Comparison of ENCODE assay signal across 23 cellular contexts in genomic region chr6:42163941-42164340, GRCh38. TPM values are rescaled to one million over a fixed set of nuclear protein-coding genes. Genes with fewer than 3 reads are reported as not detected.
DNase-seq lines count a peak whose midpoint lies in the region; ATAC-seq, FAIRE-seq and TF ChIP-seq lines count a peak whose summit lies in the region.
"Had no signal": no experiment of that assay in that cellular context is flagged by ENCODE, and none has a peak within 500 bp of the region (broad histone marks: within the 10 kb centered on the region; RNA-seq: fewer than 3 reads in every experiment).

No MANE protein-coding gene starts in this region.

- no peaks in the 10 kb centered on the region for H3K9me3 Mint-ChIP-seq in GM23338
- H3K9me3 Mint-ChIP-seq: activated CD4-positive, alpha-beta T cell treated with anti-CD3 and anti-CD28 coated beads, Interleukin-2, amount 10 ng/mL, durations not matched to agents 7 days and 5 days; activated T-helper 2 cell treated with anti-CD3 and anti-CD28 coated beads, Interferon-gamma antibody, Interleukin-2, Interleukin-4, amounts not matched to agents 10 μg/mL and 5 μg/mL and 100 μg/mL, durations not matched to agents 14 hours and 24 hours and 36 hours; HFFc6; naive thymus-derived CD8-positive, alpha-beta T cell had no signal

- H3K36me3 Mint-ChIP-seq in GM23338 (ENCODE audit: low read depth): no peaks in the 10 kb centered on the region; the same call in 2 of the 3 replicates
- H3K36me3 Mint-ChIP-seq: naive thymus-derived CD8-positive, alpha-beta T cell had no signal

- WGBS in K562 (ENCODE audit: insufficient coverage, low coverage, missing lambda C conversion rate): 0% methylated on average over 1 of the region's 1 CpG

- TF ChIP-seq CTCF in AG10803 (conservative IDR thresholded peaks at IDR 0.05; ENCODE audit: low read length) (no peak), GM23338 (conservative IDR thresholded peaks at IDR 0.05; ENCODE audit: low read depth in 2 of 2) (no peak), K562 (IDR thresholded peaks at IDR 0.05 in 2 of 3, conservative IDR thresholded peaks at IDR 0.05 in 1 of 3; ENCODE audit: insufficient read depth in 2 of 3, low read depth in 1 of 3, low read length in 3 of 3) (no peak), D721Med (IDR thresholded peaks at IDR 0.05; ENCODE audit: insufficient read depth, missing control alignments) (no peak), uterus (IDR thresholded peaks at IDR 0.05) (no peak)

- no TSS peak for BruUV-seq in K562 (replicated peaks; lab: Mats Ljungman, UMichigan)

- H3K9me2 ChIP-seq in GM23338 (ENCODE audit: insufficient read depth): no peaks in the 10 kb centered on the region

- no peaks in the 10 kb centered on the region; the same call in 1 of the 2 replicates for H3F3A ChIP-seq in GM23338 (replicated peaks; ENCODE audit: low read depth)

- H3K36me3 ChIP-seq in GM23338 (ENCODE audit: insufficient read depth) (no peaks in the 10 kb centered on the region), K562 (ENCODE audit: control insufficient read depth, insufficient read depth, low read length) (no peaks in the 10 kb centered on the region), uterus (no peaks in the 10 kb centered on the region)
- H3K36me3 ChIP-seq: breast epithelium, sigmoid colon had no signal

- H3K27me3 Mint-ChIP-seq in GM23338 (ENCODE audit: insufficient read depth, low read depth, poor library complexity): peaks cover 19% of the 10 kb centered on the region

- no peak overlapping the region for H3K4me3 ChIP-seq in AG10803 (ENCODE audit: low read length)
- H3K4me3 ChIP-seq in GM23338: no peak overlapping the region
- no peak overlapping the region for H3K4me3 ChIP-seq in K562
- no peak overlapping the region for H3K4me3 ChIP-seq in uterus
- H3K4me3 ChIP-seq: breast epithelium, PC-9, sigmoid colon had no signal

- DNase-seq in AG10803 (ENCODE audit: low read depth) (peak; percentile 82), GM23338 (ENCODE audit: low spot score) (peak; percentile 52), K562 (ENCODE audit: extremely low read depth in 1 of 4, low spot score in 3 of 4) (no peak), medulla oblongata (ENCODE audit: extremely low spot score) (peak; percentile 8), D721Med (ENCODE audit: insufficient read length, low spot score) (no peak), uterus (no peak), mucosa of gallbladder (ENCODE audit: low spot score) (no peak), T-helper 1 cell (no peak)
- DNase-seq: activated CD4-positive, alpha-beta T cell treated with anti-CD3 and anti-CD28 coated beads, Interleukin-2, amount 10 ng/mL, durations not matched to agents 7 days and 5 days; cortex of kidney; DMS79; HFFc6; hippocampal formation; mammary epithelial cell; naive thymus-derived CD8-positive, alpha-beta T cell; NCI-H774; PC-9; SHP77 treated with DMSO at 0.1 percent for 48 hours; sigmoid colon had no signal

- TF ChIP-seq POLR2A in K562 (conservative IDR thresholded peaks at IDR 0.05): no peak
- no peak for TF ChIP-seq POLR2A in uterus (IDR thresholded peaks at IDR 0.05)

- H3K9ac ChIP-seq in K562 (ENCODE audit: insufficient read depth in 1 of 2, low read depth in 2 of 2, low read length in 2 of 2): no peak overlapping the region

- in situ Hi-C loops in K562 (cut with MboI): loop anchor here (5.0 kb wide), 1 partner anchor 87 kb away; no protein-coding TSS in a partner anchor

- no peaks in the 10 kb centered on the region for H3K9me1 ChIP-seq in K562 (ENCODE audit: control insufficient read depth, insufficient read depth, low read length)

- CTCF ChIA-PET in K562 (lab: Yijun Ruan, JAX; ENCODE audit: low intra/inter-chr PET ratio): no interaction called here

- no peak overlapping the region for H3K27ac Mint-ChIP-seq in GM23338
- H3K27ac Mint-ChIP-seq: activated CD4-positive, alpha-beta T cell treated with anti-CD3 and anti-CD28 coated beads, Interleukin-2, amount 10 ng/mL, durations not matched to agents 7 days and 5 days; activated T-helper 2 cell treated with anti-CD3 and anti-CD28 coated beads, Interferon-gamma antibody, Interleukin-2, Interleukin-4, amounts not matched to agents 10 μg/mL and 5 μg/mL and 100 μg/mL, durations not matched to agents 14 hours and 24 hours and 36 hours; HFFc6; naive thymus-derived CD8-positive, alpha-beta T cell had no signal

- H3K79me2 ChIP-seq in GM23338 (replicated peaks; ENCODE audit: insufficient read depth) (no peaks in the 10 kb centered on the region), K562 (ENCODE audit: control insufficient read depth, insufficient read depth, low read length) (no peaks in the 10 kb centered on the region)

- FAIRE-seq in K562 (lab: Jason Lieb, UNC): no peak
- FAIRE-seq in D721Med (lab: Jason Lieb, UNC): no peak

- H3K4me3 Mint-ChIP-seq in GM23338: no peak overlapping the region
- H3K4me3 Mint-ChIP-seq: activated CD4-positive, alpha-beta T cell treated with anti-CD3 and anti-CD28 coated beads, Interleukin-2, amount 10 ng/mL, durations not matched to agents 7 days and 5 days; HFFc6; naive thymus-derived CD8-positive, alpha-beta T cell had no signal

- TF ChIP-seq EP300 in K562 (IDR thresholded peaks at IDR 0.05; ENCODE audit: low read length): no peak

- intact Hi-C loops in K562 (cut with micrococcal nuclease) (no loop called here), uterus (cut with DNase I; ENCODE audit: low total_unique reads) (loop anchor here (5.0 kb wide), 1 partner anchor 87 kb away; no protein-coding TSS in a partner anchor)

- H3K27me3 ChIP-seq in GM23338 (ENCODE audit: insufficient read depth) (no peaks in the 10 kb centered on the region), K562 (ENCODE audit: control insufficient read depth in 2 of 2, insufficient read depth in 2 of 2, low read length in 2 of 2) (peaks cover 10 to 49% of the 10 kb centered on the region in 2 experiments; a peak in 3 of 5 replicates), uterus (no peaks in the 10 kb centered on the region)
- H3K27me3 ChIP-seq: breast epithelium, sigmoid colon had no signal

- H3K27ac ChIP-seq in GM23338 (ENCODE audit: low read depth) (no peak overlapping the region), K562 (ENCODE audit: extremely low read depth, low read depth, low read length) (no peak overlapping the region), uterus (no peak overlapping the region)
- H3K27ac ChIP-seq: breast epithelium, PC-9, sigmoid colon, VCaP had no signal

- H3K4me2 ChIP-seq in GM23338 (peak overlapping the region; percentile 45; the same call in 1 of the 2 replicates), K562 (ENCODE audit: insufficient read depth, low read length) (no peak overlapping the region)
- H3K4me2 ChIP-seq: PC-9 had no signal

- H3K4me1 Mint-ChIP-seq in GM23338: peaks cover 55% of the 10 kb centered on the region

- no peak for TF ChIP-seq RAD21 in K562 (CRISPR knock-in tag; conservative IDR thresholded peaks at IDR 0.05 in 1 of 2, IDR thresholded peaks at IDR 0.05 in 1 of 2)

- POLR2A ChIA-PET in K562 (lab: Yijun Ruan, JAX): interaction anchor here (0.6 to 1.2 kb wide), 4 partner anchors 14 to 444 kb away, joined by 3 to 4 read pairs (median 3); partner anchors contain the start of gene MRPS10

- H3K9me3 ChIP-seq in K562 (replicated peaks; ENCODE audit: control insufficient read depth, insufficient read depth, low read depth, low read length): no peaks in the 10 kb centered on the region; the same call in 1 of the 2 replicates
- no peaks in the 10 kb centered on the region for H3K9me3 ChIP-seq in uterus
- H3K9me3 ChIP-seq: breast epithelium, sigmoid colon had no signal

- peaks cover 6% of the 10 kb centered on the region; the same call in 1 of the 2 replicates for H3K4me1 ChIP-seq in GM23338 (ENCODE audit: insufficient read depth)
- H3K4me1 ChIP-seq in K562 (replicated peaks in 1 of 2; ENCODE audit: control insufficient read depth in 2 of 2, insufficient read depth in 2 of 2, low read length in 2 of 2): peaks cover 4 to 6% of the 10 kb centered on the region in 2 experiments; a peak in 1 of 5 replicates
- no peaks in the 10 kb centered on the region for H3K4me1 ChIP-seq in uterus
- H3K4me1 ChIP-seq: breast epithelium, sigmoid colon had no signal

- ATAC-seq in GM23338 (no peak; the same call in 2 of the 3 replicates), K562 (no peak)
- ATAC-seq: naive thymus-derived CD8-positive, alpha-beta T cell had no signal

- H2AFZ ChIP-seq in GM23338 (0 out of 2 replicates have a peak overlapping the region, but pooled peaks have one; percentile 24), K562 (ENCODE audit: low read depth, low read length) (peak overlapping the region; percentile 26; the same call in 1 of the 2 replicates)
- H2AFZ ChIP-seq: PC-9 had no signal

- H4K20me1 ChIP-seq in GM23338 (replicated peaks; ENCODE audit: insufficient read depth): no peaks in the 10 kb centered on the region
- no peaks in the 10 kb centered on the region for H4K20me1 ChIP-seq in K562 (replicated peaks; ENCODE audit: control insufficient read depth, insufficient read depth, low read length)

RNA-seq across cellular contexts. Expression of gene GUCA1A, which starts 9.2 kb away (rescaled TPM):
- total RNA-seq in GM23338 (2014; rRNA removed; shearing (Covaris generic)): 4.0 and 5.2 TPM in 2 replicates
- polyA plus RNA-seq in GM23338 (2016; fragmentation: Nextera tagmentation; extraction: Ambion mirVana) (9.1 and 10.6 TPM in 2 replicates), K562 (2011; rRNA removed) (not detected in 2 replicates), K562 (2014; fragmentation: Illumina TruSeq; extraction: Trizol) (not detected in 2 replicates), K562 (2014; fragmentation: Nextera tagmentation; extraction: Ambion mirVana) (not detected), K562 (2014; rRNA removed) (not detected in 2 replicates)
- total RNA-seq in K562 (2011; cell fraction: chromatin; rRNA removed; ENCODE audit: low replicate concordance): not detected in 2 replicates
- not detected in 2 replicates for total RNA-seq in K562 (2011; cell fraction: nucleolus; rRNA removed)
- total RNA-seq in K562 (2011; cell fraction: nucleoplasm; rRNA removed): not detected in 2 replicates
- total RNA-seq in K562 (2014; rRNA removed) (not detected in 2 replicates), K562 (2014; rRNA removed; fragmentation: Illumina TruSeq; extraction: Trizol) (not detected in 2 replicates), K562 (2015; rRNA removed; fragmentation: Illumina TruSeq; extraction: Trizol) (not detected in 2 replicates), K562 (2021) (not detected in 2 replicates), uterus (under 1 TPM in 1 of 4 donors, not detected in 3; 0.83 TPM), mucosa of gallbladder (not detected)
- polyA plus RNA-seq in K562 (2011; cell fraction: cytosol; rRNA removed): not detected in 2 replicates
- not detected in 2 replicates for polyA plus RNA-seq in K562 (2011; cell fraction: nucleus; rRNA removed)
- polyA plus RNA-seq in K562 (2012): not detected in 2 replicates
- not detected in 2 replicates for polyA minus RNA-seq in K562 (2011; rRNA and poly(A)+ RNA removed)
- polyA minus RNA-seq in K562 (2011; cell fraction: cytosol; rRNA and poly(A)+ RNA removed): not detected in 2 replicates
- not detected in 2 replicates for polyA minus RNA-seq in K562 (2011; cell fraction: nucleus; rRNA and poly(A)+ RNA removed)
- total RNA-seq: activated CD4-positive, alpha-beta T cell treated with anti-CD3 and anti-CD28 coated beads, Interleukin-2, amount 10 ng/mL, durations not matched to agents 7 days and 5 days; breast epithelium; HFFc6; mammary epithelial cell; naive thymus-derived CD8-positive, alpha-beta T cell; PC-9; T-helper 1 cell treated with Interleukin-12 subunit alpha and Interleukin-12 subunit beta and Interleukin-4 antibody, amounts not matched to agents 30 ng/mL and 1 ng/mL, for 36 hours had no signal
- polyA plus RNA-seq: mammary epithelial cell; naive thymus-derived CD8-positive, alpha-beta T cell had no signal

RNA-seq across cellular contexts. Expression of gene C6orf132, which starts 21.5 kb away (rescaled TPM):
- 40.9 and 48.3 TPM in 2 replicates for total RNA-seq in GM23338 (2014; rRNA removed; shearing (Covaris generic))
- 22.2 and 24.3 TPM in 2 replicates for polyA plus RNA-seq in GM23338 (2016; fragmentation: Nextera tagmentation; extraction: Ambion mirVana)
- 1.0 and 1.2 TPM in 2 replicates for total RNA-seq in K562 (2011; cell fraction: chromatin; rRNA removed; ENCODE audit: low replicate concordance)
- total RNA-seq in K562 (2011; cell fraction: nucleolus; rRNA removed): 0.53 and 1.0 TPM in 2 replicates
- total RNA-seq in K562 (2011; cell fraction: nucleoplasm; rRNA removed): 1.0 and 2.0 TPM in 2 replicates
- total RNA-seq in K562 (2014; rRNA removed): 0.14 and 0.20 TPM in 2 replicates
- 0.16 and 0.18 TPM in 2 replicates for total RNA-seq in K562 (2014; rRNA removed; fragmentation: Illumina TruSeq; extraction: Trizol)
- 0.08 and 0.11 TPM in 2 replicates for total RNA-seq in K562 (2015; rRNA removed; fragmentation: Illumina TruSeq; extraction: Trizol)
- total RNA-seq in K562 (2021): 0.22 and 0.35 TPM in 2 replicates
- polyA plus RNA-seq in K562 (2011; rRNA removed): 0.20 and 0.21 TPM in 2 replicates
- 0.16 and 0.25 TPM in 2 replicates for polyA plus RNA-seq in K562 (2011; cell fraction: cytosol; rRNA removed)
- 0.20 and 0.33 TPM in 2 replicates for polyA plus RNA-seq in K562 (2011; cell fraction: nucleus; rRNA removed)
- 0.21 and 0.35 TPM in 2 replicates for polyA plus RNA-seq in K562 (2012)
- polyA plus RNA-seq in K562 (2014; fragmentation: Illumina TruSeq; extraction: Trizol): 0.10 TPM in 2 replicates
- under 1 TPM; 0.06 to 0.08 TPM for polyA plus RNA-seq in K562 (2014; fragmentation: Nextera tagmentation; extraction: Ambion mirVana)
- 0.16 and 0.26 TPM in 2 replicates for polyA plus RNA-seq in K562 (2014; rRNA removed)
- polyA minus RNA-seq in K562 (2011; rRNA and poly(A)+ RNA removed): 0.51 and 0.67 TPM in 2 replicates
- 0.19 TPM in 1 of 2 replicates, not detected in the other for polyA minus RNA-seq in K562 (2011; cell fraction: cytosol; rRNA and poly(A)+ RNA removed)
- polyA minus RNA-seq in K562 (2011; cell fraction: nucleus; rRNA and poly(A)+ RNA removed): 0.40 and 0.44 TPM in 2 replicates
- total RNA-seq in uterus: 1 to 10 TPM in 2 of 4 donors, under 1 TPM in 1, not detected in 1; 0.91 to 2.4 (median 1.0) TPM
- 41.2 TPM for total RNA-seq in mucosa of gallbladder

RNA-seq across cellular contexts. Expression of gene GUCA1B, which starts 30.8 kb away (rescaled TPM):
- 0.56 TPM in 1 of 2 replicates, not detected in the other for total RNA-seq in GM23338 (2014; rRNA removed; shearing (Covaris generic))
- polyA plus RNA-seq in GM23338 (2016; fragmentation: Nextera tagmentation; extraction: Ambion mirVana): not detected in 2 replicates
- total RNA-seq in K562 (2011; cell fraction: chromatin; rRNA removed; ENCODE audit: low replicate concordance): 3.9 and 6.5 TPM in 2 replicates
- 3.2 and 3.3 TPM in 2 replicates for total RNA-seq in K562 (2011; cell fraction: nucleolus; rRNA removed)
- 5.9 and 7.7 TPM in 2 replicates for total RNA-seq in K562 (2011; cell fraction: nucleoplasm; rRNA removed)
- 0.20 and 0.23 TPM in 2 replicates for total RNA-seq in K562 (2014; rRNA removed)
- total RNA-seq in K562 (2014; rRNA removed; fragmentation: Illumina TruSeq; extraction: Trizol): 0.69 and 0.77 TPM in 2 replicates
- 0.34 and 0.51 TPM in 2 replicates for total RNA-seq in K562 (2015; rRNA removed; fragmentation: Illumina TruSeq; extraction: Trizol)
- total RNA-seq in K562 (2021): 0.92 and 0.95 TPM in 2 replicates
- polyA plus RNA-seq in K562 (2011; rRNA removed): 0.54 and 1.7 TPM in 2 replicates
- 0.19 and 1.4 TPM in 2 replicates for polyA plus RNA-seq in K562 (2011; cell fraction: cytosol; rRNA removed)
- 2.5 and 3.8 TPM in 2 replicates for polyA plus RNA-seq in K562 (2011; cell fraction: nucleus; rRNA removed)
- polyA plus RNA-seq in K562 (2012): 0.40 and 1.4 TPM in 2 replicates
- 0.43 and 0.48 TPM in 2 replicates for polyA plus RNA-seq in K562 (2014; fragmentation: Illumina TruSeq; extraction: Trizol)
- not detected for polyA plus RNA-seq in K562 (2014; fragmentation: Nextera tagmentation; extraction: Ambion mirVana)
- 0.21 TPM in 1 of 2 replicates, not detected in the other for polyA plus RNA-seq in K562 (2014; rRNA removed)
- 0.60 and 1.3 TPM in 2 replicates for polyA minus RNA-seq in K562 (2011; rRNA and poly(A)+ RNA removed)
- polyA minus RNA-seq in K562 (2011; cell fraction: cytosol; rRNA and poly(A)+ RNA removed): not detected in 2 replicates
- polyA minus RNA-seq in K562 (2011; cell fraction: nucleus; rRNA and poly(A)+ RNA removed): 0.54 and 1.7 TPM in 2 replicates
- 1 to 10 TPM in 2 of 4 donors, not detected in 2; 3.8 to 4.8 TPM for total RNA-seq in uterus
- 0.43 TPM for total RNA-seq in mucosa of gallbladder
- polyA plus RNA-seq: naive thymus-derived CD8-positive, alpha-beta T cell had no signal

RNA-seq across cellular contexts. Expression of gene MRPS10, which starts 53.7 kb away (rescaled TPM):
- total RNA-seq in GM23338 (2014; rRNA removed; shearing (Covaris generic)): 42.7 and 49.3 TPM in 2 replicates
- polyA plus RNA-seq in GM23338 (2016; fragmentation: Nextera tagmentation; extraction: Ambion mirVana): 33.7 and 36.2 TPM in 2 replicates
- total RNA-seq in K562 (2011; cell fraction: chromatin; rRNA removed; ENCODE audit: low replicate concordance): 25.3 and 53.6 TPM in 2 replicates
- 17.6 and 18.5 TPM in 2 replicates for total RNA-seq in K562 (2011; cell fraction: nucleolus; rRNA removed)
- 37.0 and 65.0 TPM in 2 replicates for total RNA-seq in K562 (2011; cell fraction: nucleoplasm; rRNA removed)
- 48.6 and 50.3 TPM in 2 replicates for total RNA-seq in K562 (2014; rRNA removed)
- 93.7 and 106 TPM in 2 replicates for total RNA-seq in K562 (2014; rRNA removed; fragmentation: Illumina TruSeq; extraction: Trizol)
- 72.7 and 78.8 TPM in 2 replicates for total RNA-seq in K562 (2015; rRNA removed; fragmentation: Illumina TruSeq; extraction: Trizol)
- total RNA-seq in K562 (2021): 51.1 and 53.7 TPM in 2 replicates
- 57.0 and 102 TPM in 2 replicates for polyA plus RNA-seq in K562 (2011; rRNA removed)
- 26.0 and 42.1 TPM in 2 replicates for polyA plus RNA-seq in K562 (2011; cell fraction: cytosol; rRNA removed)
- polyA plus RNA-seq in K562 (2011; cell fraction: nucleus; rRNA removed): 11.1 and 15.9 TPM in 2 replicates
- 55.9 and 63.4 TPM in 2 replicates for polyA plus RNA-seq in K562 (2012)
- 94.8 and 99.9 TPM in 2 replicates for polyA plus RNA-seq in K562 (2014; fragmentation: Illumina TruSeq; extraction: Trizol)
- 100 to 1,000 TPM; 126 to 166 TPM for polyA plus RNA-seq in K562 (2014; fragmentation: Nextera tagmentation; extraction: Ambion mirVana)
- polyA plus RNA-seq in K562 (2014; rRNA removed): 65.9 and 86.5 TPM in 2 replicates
- 48.2 and 55.1 TPM in 2 replicates for polyA minus RNA-seq in K562 (2011; rRNA and poly(A)+ RNA removed)
- polyA minus RNA-seq in K562 (2011; cell fraction: cytosol; rRNA and poly(A)+ RNA removed): 13.4 and 24.6 TPM in 2 replicates
- 8.6 and 17.8 TPM in 2 replicates for polyA minus RNA-seq in K562 (2011; cell fraction: nucleus; rRNA and poly(A)+ RNA removed)
- total RNA-seq in uterus: 10 to 100 TPM in 3 of 4 donors, 1 to 10 TPM in 1; 7.6 to 52.8 (median 22.2) TPM
- total RNA-seq in mucosa of gallbladder: 25.1 TPM

Comparison
In these comparisons a context has a peak if more than half of its experiments do, and no peak if none do; other contexts are left out.
1. DNase-seq: peak in AG10803 (single experiment), GM23338 (single experiment) and medulla oblongata (single experiment); none in K562 (0 of 4), D721Med (single experiment), uterus (0 of 2), mucosa of gallbladder (single experiment) and T-helper 1 cell (0 of 5).
2. RNA of gene C6orf132, which starts 21.5 kb away (total RNA-seq): 41.2 TPM in mucosa of gallbladder (single experiment) and 40.9 to 48.3 TPM in GM23338; 0.91 to 2.4 TPM in uterus and 0.08 to 2.0 TPM in K562; every median in the first group is over 10 times any median in the second.